10 cellular contexts compared by ENCODE assay signal in genomic region chr20:46895906-46896242, GRCh38. TPM values are rescaled to one million over a fixed set of nuclear protein-coding genes. Genes with fewer than 3 reads are reported as not detected.
A peak's percentile ranks its signal among the peaks of the same experiment; 100 is the strongest.
DNase-seq lines count a peak whose midpoint lies in the region; ATAC-seq and TF ChIP-seq lines count a peak whose summit lies in the region.
"Had no signal": no experiment of that assay in that cellular context is flagged by ENCODE, and none has a peak within 500 bp of the region (broad histone marks: within the 10 kb centered on the region; RNA-seq: fewer than 3 reads in every experiment).

No MANE protein-coding gene starts in this region.

- CTCF ChIA-PET in HEK293 (lab: Yijun Ruan, JAX), result interaction anchor here (0.9 kb wide), 1 partner anchor 138 kb away, joined by 3 read pairs; no protein-coding TSS in a partner anchor

- H3K4me1 ChIP-seq in HEK293 (ENCODE audit: control insufficient read depth, insufficient read depth, low read length), result no peaks in the 10 kb centered on the region
- H3K4me1 ChIP-seq in SJCRH30, result peaks cover 16% of the 10 kb centered on the region; the same call in 1 of the 2 replicates
- H3K4me1 ChIP-seq in smooth muscle cell (ENCODE audit: low read depth), result peaks cover 8% of the 10 kb centered on the region

- peaks cover 6% of the 10 kb centered on the region for H3F3A ChIP-seq in smooth muscle cell (ENCODE audit: low read depth)

- H3K79me2 ChIP-seq in smooth muscle cell (ENCODE audit: low read depth), result no peaks in the 10 kb centered on the region

- TF ChIP-seq CTCF in HEK293 (tag by site-specific recombination; IDR thresholded peaks at IDR 0.05) (no peak), smooth muscle cell (IDR thresholded peaks at IDR 0.05; ENCODE audit: borderline replicate concordance, insufficient read depth, poor library complexity, severe bottlenecking) (no peak)

- 14% methylated on average over 12 of the region's 12 CpGs for WGBS in smooth muscle cell (ENCODE audit: low lambda C conversion rate)

- no peaks in the 10 kb centered on the region for H4K20me1 ChIP-seq in smooth muscle cell (ENCODE audit: low read depth)

- no peaks in the 10 kb centered on the region for H3K36me3 ChIP-seq in HEK293 (ENCODE audit: control insufficient read depth in 2 of 2, insufficient read depth in 1 of 2, low read length in 2 of 2)
- no peaks in the 10 kb centered on the region; the same call in 1 of the 2 replicates for H3K36me3 ChIP-seq in SJCRH30
- no peaks in the 10 kb centered on the region for H3K36me3 ChIP-seq in smooth muscle cell (ENCODE audit: low read depth)

- ATAC-seq in GM21360 (IDR thresholded peaks at IDR 0.05; ENCODE audit: unreplicated experiment), result no peak

- H3K9me3 ChIP-seq in HEK293 (ENCODE audit: control insufficient read depth, insufficient read depth, low read depth, low read length) (no peaks in the 10 kb centered on the region), SJCRH30 (replicated peaks) (peaks cover under 1% of the 10 kb centered on the region), iPS-18c (ENCODE audit: control insufficient read depth, insufficient read depth, low read length) (no peaks in the 10 kb centered on the region), smooth muscle cell (replicated peaks; ENCODE audit: low read depth) (no peaks in the 10 kb centered on the region)

- POLR2A ChIA-PET in HEK293 (lab: Yijun Ruan, JAX), result interaction anchor here (0.9 kb wide), 1 partner anchor 81 kb away, joined by 3 read pairs; no protein-coding TSS in a partner anchor

- DNase-seq in SJCRH30 (no peak), smooth muscle cell (lab: John Stamatoyannopoulos, UW; ENCODE audit: unreplicated experiment) (no peak), NCI-H1436 (lab: John Stamatoyannopoulos, UW) (no peak)
- no peak for DNase-seq in effector CD4-positive, alpha-beta T cell
- DNase-seq: occipital lobe had no signal

- peak overlapping the region; percentile 77 for H2AFZ ChIP-seq in smooth muscle cell (ENCODE audit: low read depth)

- no peak overlapping the region for H3K9ac ChIP-seq in smooth muscle cell (ENCODE audit: low read depth)

- H3K27me3 ChIP-seq in SJCRH30 (no peaks in the 10 kb centered on the region), smooth muscle cell (ENCODE audit: low read depth) (peaks cover 30% of the 10 kb centered on the region)

- H3K4me3 ChIP-seq in HEK293 (ENCODE audit: low read depth, low read length) (peak overlapping the region; percentile 79), SJCRH30 (peak overlapping the region; percentile 91), iPS-18c (ENCODE audit: insufficient read depth, low read depth, low read length) (peak overlapping the region; percentile 12), smooth muscle cell (peak overlapping the region; percentile 56)

- H3K4me2 ChIP-seq in smooth muscle cell, result peak overlapping the region; percentile 91

- H3K27ac ChIP-seq in HEK293 (ENCODE audit: extremely low read depth, low read depth, low read length), result no peak overlapping the region
- peak overlapping the region; percentile 81 for H3K27ac ChIP-seq in SJCRH30
- H3K27ac ChIP-seq in smooth muscle cell (ENCODE audit: low read depth), result no peak overlapping the region
- H3K27ac ChIP-seq: HL-60 had no signal

TF ChIP-seq in HEK293, 187 proteins besides CTCF, POLR2A, EP300 and RAD21:
- peak; percentile 1; the same call in 1 of the 2 replicates for TF ChIP-seq ZBTB17 (tag by site-specific recombination; IDR thresholded peaks at IDR 0.05)
- TF ChIP-seq ZNF341 (tag by site-specific recombination; IDR thresholded peaks at IDR 0.05; ENCODE audit: low read depth), result peak; percentile 73; the same call in 1 of the 2 replicates
- TF ChIP-seq ZNF10 (tag by site-specific recombination; IDR thresholded peaks at IDR 0.05), result 0 out of 2 replicates have a peak, but pooled peaks have one; percentile 13
- TF ChIP-seq GLI2 (tag by site-specific recombination; IDR thresholded peaks at IDR 0.05; ENCODE audit: borderline replicate concordance, low read depth), result no peak
- peak; percentile 82 for TF ChIP-seq ZBTB20 (tag by site-specific recombination; IDR thresholded peaks at IDR 0.05)
- TF ChIP-seq ZNF624 (tag by site-specific recombination; IDR thresholded peaks at IDR 0.05), result no peak
- no peak for TF ChIP-seq ZNF302 (tag by site-specific recombination; IDR thresholded peaks at IDR 0.05; ENCODE audit: low read depth)
- peak; percentile 82 for TF ChIP-seq SP7 (tag by site-specific recombination; IDR thresholded peaks at IDR 0.05)
- no peak for TF ChIP-seq ZBTB8A (tag by site-specific recombination; IDR thresholded peaks at IDR 0.05)

RNA-seq across cellular contexts. Expression of gene EYA2, which starts 1.2 kb away (rescaled TPM):
- 56.4 and 63.2 TPM in 2 replicates for total RNA-seq in SJCRH30 (2014; rRNA removed; shearing (Covaris generic))
- 1.3 and 3.4 TPM in 2 replicates for total RNA-seq in smooth muscle cell
- 0.98 and 2.9 TPM in 2 replicates for polyA plus RNA-seq in smooth muscle cell
- total RNA-seq: G401 had no signal

Comparison
In these comparisons a context has a peak if more than half of its experiments do, and no peak if none do; other contexts are left out.
1. H3K4me3 ChIP-seq: peak in every context shown above with its lines; median percentile 91 in SJCRH30; 79 in HEK293; 56 in smooth muscle cell; 12 in iPS-18c.
2. RNA of gene EYA2, which starts 1.2 kb away (total RNA-seq): 56.4 to 63.2 TPM in SJCRH30; 1.3 to 3.4 TPM in smooth muscle cell; every median in the first group is over 10 times any median in the second.